ENCODE assay signal across 23 cellular contexts in genomic region chr15:99973351-99973750, GRCh38.
"Had no signal": no experiment of that assay in that cellular context is flagged by ENCODE, and none has a peak within 500 bp of the region (broad histone marks: within the 10 kb centered on the region; RNA-seq: fewer than 3 reads in every experiment).

No MANE protein-coding gene starts in this region.

- H3K4me3 ChIP-seq: colonic mucosa, coronary artery, dorsolateral prefrontal cortex, esophagus muscularis mucosa, esophagus squamous epithelium, gastrocnemius medialis, gastroesophageal sphincter had no signal

- H3K27ac ChIP-seq: colonic mucosa, coronary artery, dorsolateral prefrontal cortex, epithelial cell of prostate, esophagus muscularis mucosa, esophagus squamous epithelium, foreskin keratinocyte, gastrocnemius medialis, gastroesophageal sphincter had no signal

- H3K27me3 ChIP-seq: colonic mucosa, esophagus muscularis mucosa, foreskin keratinocyte, gastrocnemius medialis, gastroesophageal sphincter had no signal

- ATAC-seq: effector memory CD8-positive, alpha-beta T cell; foreskin keratinocyte; gastrocnemius medialis; gastroesophageal sphincter had no signal

- H3K36me3 ChIP-seq: colonic mucosa, esophagus squamous epithelium had no signal

- H3K9me3 ChIP-seq: colonic mucosa, esophagus muscularis mucosa, esophagus squamous epithelium, gastrocnemius medialis, gastroesophageal sphincter had no signal

- H3K4me1 ChIP-seq: colonic mucosa, esophagus muscularis mucosa, gastrocnemius medialis had no signal

- H3K9me3 Mint-ChIP-seq: dendritic cell treated with granulocyte-macrophage colony-stimulating factor and Interleukin-4, amounts not matched to agents 40 ng/mL and 50 ng/mL, for 4 days; effector memory CD8-positive, alpha-beta T cell; endodermal cell had no signal

- H3K4me3 Mint-ChIP-seq: dendritic cell treated with granulocyte-macrophage colony-stimulating factor and Interleukin-4, amounts not matched to agents 40 ng/mL and 50 ng/mL, for 4 days; effector memory CD8-positive, alpha-beta T cell; endodermal cell had no signal

- H3K27me3 Mint-ChIP-seq: effector memory CD8-positive, alpha-beta T cell had no signal

- DNase-seq: cerebellar nuclear complex; colonic mucosa; cortex of kidney; dermis blood vessel endothelial cell; dorsolateral prefrontal cortex; effector CD4-positive, alpha-beta T cell; effector CD8-positive, alpha-beta T cell; effector memory CD4-positive, alpha-beta T cell; effector memory CD8-positive, alpha-beta T cell; endodermal cell; erythroblast; esophagus squamous epithelium; foreskin fibroblast; foreskin keratinocyte; foreskin melanocyte; gastrocnemius medialis; glutamatergic neuron; head of caudate nucleus had no signal

- H3K27ac Mint-ChIP-seq: dendritic cell treated with granulocyte-macrophage colony-stimulating factor and Interleukin-4, amounts not matched to agents 40 ng/mL and 50 ng/mL, for 4 days; effector memory CD8-positive, alpha-beta T cell; endodermal cell had no signal
